Comparison of ENCODE assay signal across 10 cellular contexts in the genomic region with DNA sequence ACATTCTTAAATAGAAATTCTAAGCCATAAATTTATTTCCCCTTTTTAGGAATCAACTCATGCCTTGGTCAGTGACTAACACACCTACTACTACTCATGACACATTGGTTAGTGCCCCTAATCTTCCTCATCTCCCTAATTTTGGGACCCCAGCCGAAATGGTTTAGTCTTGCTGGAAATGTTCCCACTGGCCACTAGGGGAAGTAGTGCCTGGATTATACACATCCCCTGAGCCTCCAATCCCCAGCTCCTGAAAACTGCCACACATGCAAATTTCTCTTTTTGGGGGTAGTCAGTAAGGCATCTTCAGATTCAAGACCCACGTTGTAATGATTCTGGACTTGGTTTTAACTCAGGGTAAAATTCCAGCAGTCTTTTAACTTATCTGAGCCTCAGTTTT.
A peak's percentile ranks its signal among the peaks of the same experiment; 100 is the strongest.
DNase-seq lines count a peak whose midpoint lies in the region; ATAC-seq, FAIRE-seq and TF ChIP-seq lines count a peak whose summit lies in the region.
"Had no signal": no experiment of that assay in that cellular context is flagged by ENCODE, and none has a peak within 500 bp of the region (broad histone marks: within the 10 kb centered on the region; RNA-seq: fewer than 3 reads in every experiment).

No MANE protein-coding gene starts in this region.

- no TSS peak for BruUV-seq in K562 (replicated peaks; lab: Mats Ljungman, UMichigan)

- H2BK5ac ChIP-seq in mesenchymal stem cell (ENCODE audit: low read depth, low read length, poor library complexity, severe bottlenecking), result no peak overlapping the region

- H3K4me3 ChIP-seq in DOHH2 (ENCODE audit: low read length), result no peak overlapping the region
- H3K4me3 ChIP-seq in K562, result no peak overlapping the region
- H3K4me3 ChIP-seq in mesenchymal stem cell (ENCODE audit: insufficient read depth in 1 of 2, low read depth in 1 of 2, low read length in 2 of 2), result no peak overlapping the region

- H3K36me3 ChIP-seq in DOHH2 (ENCODE audit: control insufficient read depth, low read length) (no peaks in the 10 kb centered on the region), K562 (ENCODE audit: control insufficient read depth, insufficient read depth, low read length) (no peaks in the 10 kb centered on the region), mesenchymal stem cell (ENCODE audit: control insufficient read depth in 1 of 2, insufficient read depth in 2 of 2, low read depth in 1 of 2, low read length in 2 of 2) (no peaks in the 10 kb centered on the region)

- H3K79me2 ChIP-seq in DOHH2 (ENCODE audit: control insufficient read depth, low read length), result no peaks in the 10 kb centered on the region
- H3K79me2 ChIP-seq in K562 (ENCODE audit: control insufficient read depth, insufficient read depth, low read length), result no peaks in the 10 kb centered on the region

- no peaks in the 10 kb centered on the region for H3K9me1 ChIP-seq in K562 (ENCODE audit: control insufficient read depth, insufficient read depth, low read length)

- H3K27me3 Mint-ChIP-seq in activated CD4-positive, alpha-beta T cell treated with anti-CD3 and anti-CD28 coated beads for 36 hours, result peaks cover 46% of the 10 kb centered on the region

- no peak for TF ChIP-seq POLR2A in K562 (conservative IDR thresholded peaks at IDR 0.05)

- H3K9me3 ChIP-seq in DOHH2 (ENCODE audit: control insufficient read depth, insufficient read depth, low read length) (no peaks in the 10 kb centered on the region), K562 (replicated peaks; ENCODE audit: control insufficient read depth, insufficient read depth, low read depth, low read length) (peaks cover 2% of the 10 kb centered on the region; the same call in 1 of the 2 replicates), mesenchymal stem cell (ENCODE audit: control insufficient read depth, low read length) (peaks cover 6% of the 10 kb centered on the region)

- H3K27ac Mint-ChIP-seq in activated CD4-positive, alpha-beta T cell treated with anti-CD3 and anti-CD28 coated beads for 36 hours, result no peak overlapping the region

- H2AK5ac ChIP-seq in mesenchymal stem cell (ENCODE audit: low read length, severe bottlenecking), result no peak overlapping the region

- 0% methylated on average over 2 of the region's 2 CpGs for WGBS in K562 (ENCODE audit: insufficient coverage, low coverage, missing lambda C conversion rate)
- 64% methylated on average over 2 of the region's 2 CpGs for WGBS in mesenchymal stem cell

- H3K4me1 Mint-ChIP-seq in activated CD4-positive, alpha-beta T cell treated with anti-CD3 and anti-CD28 coated beads for 36 hours, result peaks cover 9% of the 10 kb centered on the region

- H3K4me2 ChIP-seq in DOHH2 (ENCODE audit: low read length) (no peak overlapping the region), K562 (ENCODE audit: insufficient read depth, low read length) (no peak overlapping the region), mesenchymal stem cell (ENCODE audit: low read length, poor library complexity, severe bottlenecking) (no peak overlapping the region)

- POLR2A ChIA-PET in K562 (lab: Yijun Ruan, JAX), result interaction anchor here (0.6 kb wide), 1 partner anchor 195 kb away, joined by 3 read pairs; no protein-coding TSS in a partner anchor
- POLR2A ChIA-PET in activated CD4-positive, alpha-beta T cell treated with anti-CD3 and anti-CD28 coated beads for 36 hours (lab: Charles Lee), result no interaction called here

- intact Hi-C loops in K562 (cut with micrococcal nuclease), result no loop called here
- intact Hi-C loops in activated CD4-positive, alpha-beta T cell treated with anti-CD3 and anti-CD28 coated beads for 36 hours (cut with DNase I, micrococcal nuclease), result no loop called here

- H3K27me3 ChIP-seq in DOHH2 (ENCODE audit: control insufficient read depth, low read length) (peaks cover 2% of the 10 kb centered on the region; the same call in 1 of the 2 replicates), K562 (ENCODE audit: control insufficient read depth in 2 of 2, insufficient read depth in 2 of 2, low read length in 2 of 2) (peaks cover 0 to 4% of the 10 kb centered on the region in 2 experiments; a peak in 1 of 5 replicates), mesenchymal stem cell (ENCODE audit: control insufficient read depth in 1 of 2, insufficient read depth in 1 of 2, low read length in 2 of 2) (peaks cover 5 to 17% of the 10 kb centered on the region in 2 experiments)

- H3K9me3 Mint-ChIP-seq in activated CD4-positive, alpha-beta T cell treated with anti-CD3 and anti-CD28 coated beads for 36 hours (ENCODE audit: low read depth), result peaks cover 7% of the 10 kb centered on the region

- H3K4ac ChIP-seq in mesenchymal stem cell (ENCODE audit: low read depth in 1 of 2, low read length in 2 of 2), result no peak overlapping the region

- peak; percentile 45; the same call in 1 of the 3 replicates for ATAC-seq in K562
- no peak for ATAC-seq in GM21423 (IDR thresholded peaks at IDR 0.05; ENCODE audit: unreplicated experiment)
- no peak for ATAC-seq in activated CD4-positive, alpha-beta T cell treated with anti-CD3 and anti-CD28 coated beads for 36 hours

- peak in 1 of 2 experiments; percentile 55; a peak in 2 of 4 replicates for TF ChIP-seq RAD21 in K562 (CRISPR knock-in tag; conservative IDR thresholded peaks at IDR 0.05 in 1 of 2, IDR thresholded peaks at IDR 0.05 in 1 of 2)

- no peaks in the 10 kb centered on the region for H3K36me3 Mint-ChIP-seq in activated CD4-positive, alpha-beta T cell treated with anti-CD3 and anti-CD28 coated beads for 36 hours (ENCODE audit: low read depth)

- no peaks in the 10 kb centered on the region for H3F3A ChIP-seq in DOHH2 (ENCODE audit: control insufficient read depth, insufficient read depth)

- TF ChIP-seq EP300 in K562 (IDR thresholded peaks at IDR 0.05; ENCODE audit: low read length), result no peak

- peak; percentile 55 for TF ChIP-seq CTCF in DOHH2 (IDR thresholded peaks at IDR 0.05; ENCODE audit: low read depth, low read length, poor library complexity, severe bottlenecking)
- TF ChIP-seq CTCF in K562 (IDR thresholded peaks at IDR 0.05 in 2 of 3, conservative IDR thresholded peaks at IDR 0.05 in 1 of 3; ENCODE audit: insufficient read depth in 2 of 3, low read depth in 1 of 3, low read length in 3 of 3), result peak; percentile 58 to 65 (median 65); a peak in 5 of 6 replicates

- DNase-seq in HuH-7 (ENCODE audit: low spot score), result peak; percentile 58
- DNase-seq in K562 (ENCODE audit: extremely low read depth in 1 of 4, low spot score in 3 of 4), result peak; percentile 18 to 48 (median 37)
- peak; percentile 12 for DNase-seq in mesenchymal stem cell
- no peak for DNase-seq in NCI-H2107 (lab: John Stamatoyannopoulos, UW)
- DNase-seq in activated CD4-positive, alpha-beta T cell treated with anti-CD3 and anti-CD28 coated beads for 36 hours, result no peak
- DNase-seq in kidney glomerular epithelial cell (lab: John Stamatoyannopoulos, UW), result no peak
- DNase-seq: midbrain, NCI-H446 had no signal

- H4K8ac ChIP-seq in mesenchymal stem cell (ENCODE audit: low read length), result no peak overlapping the region

- H2BK12ac ChIP-seq in mesenchymal stem cell (ENCODE audit: low read length in 2 of 2), result no peak overlapping the region

- FAIRE-seq in K562 (lab: Jason Lieb, UNC), result peak; percentile 48

- no peak overlapping the region for H3K9ac ChIP-seq in K562 (ENCODE audit: insufficient read depth in 1 of 2, low read depth in 2 of 2, low read length in 2 of 2)
- H3K9ac ChIP-seq in mesenchymal stem cell (ENCODE audit: low read length), result no peak overlapping the region

- H3K18ac ChIP-seq in mesenchymal stem cell (ENCODE audit: low read depth in 1 of 2, low read length in 2 of 2), result no peak overlapping the region

- no peak overlapping the region for H3K27ac ChIP-seq in DOHH2 (ENCODE audit: low read depth, low read length)
- no peak overlapping the region for H3K27ac ChIP-seq in K562 (ENCODE audit: extremely low read depth, low read depth, low read length)
- no peak overlapping the region for H3K27ac ChIP-seq in mesenchymal stem cell (ENCODE audit: low read length, poor library complexity, severe bottlenecking)

- H3K23ac ChIP-seq in mesenchymal stem cell (ENCODE audit: low read length in 2 of 2), result no peak overlapping the region

- in situ Hi-C loops in K562 (cut with MboI), result no loop called here

- H3K9me2 ChIP-seq in DOHH2 (replicated peaks; ENCODE audit: control insufficient read depth, low read length), result no peaks in the 10 kb centered on the region

- no peak overlapping the region for H3K14ac ChIP-seq in mesenchymal stem cell (ENCODE audit: low read length in 2 of 2)

- no peaks in the 10 kb centered on the region for H4K20me1 ChIP-seq in DOHH2 (ENCODE audit: control insufficient read depth, insufficient read depth, low read depth, low read length)
- H4K20me1 ChIP-seq in K562 (replicated peaks; ENCODE audit: control insufficient read depth, insufficient read depth, low read length), result no peaks in the 10 kb centered on the region

- H2AFZ ChIP-seq in K562 (ENCODE audit: low read depth, low read length) (no peak overlapping the region), mesenchymal stem cell (ENCODE audit: low read depth, low read length) (no peak overlapping the region)

- H3K79me1 ChIP-seq in mesenchymal stem cell (replicated peaks; ENCODE audit: low read length, poor library complexity, severe bottlenecking), result no peaks in the 10 kb centered on the region

- no peak overlapping the region for H4K91ac ChIP-seq in mesenchymal stem cell (ENCODE audit: low read length)

- no peak overlapping the region for H2BK15ac ChIP-seq in mesenchymal stem cell (ENCODE audit: low read depth, poor library complexity, severe bottlenecking)

- CTCF ChIA-PET in K562 (lab: Yijun Ruan, JAX; ENCODE audit: low intra/inter-chr PET ratio), result no interaction called here
- CTCF ChIA-PET in activated CD4-positive, alpha-beta T cell treated with anti-CD3 and anti-CD28 coated beads for 36 hours (lab: Charles Lee), result interaction anchor here (0.9 to 1.6 kb wide), 2 partner anchors 95 to 102 kb away, joined by 5 to 6 read pairs; no protein-coding TSS in a partner anchor

- H2BK120ac ChIP-seq in mesenchymal stem cell (ENCODE audit: low read depth, low read length), result no peak overlapping the region

- peaks cover 7% of the 10 kb centered on the region for H3K4me1 ChIP-seq in DOHH2 (ENCODE audit: control insufficient read depth, low read length)
- H3K4me1 ChIP-seq in K562 (replicated peaks in 1 of 2; ENCODE audit: control insufficient read depth in 2 of 2, insufficient read depth in 2 of 2, low read length in 2 of 2), result peaks cover 4 to 20% of the 10 kb centered on the region in 2 experiments; a peak in 2 of 5 replicates
- H3K4me1 ChIP-seq in mesenchymal stem cell (ENCODE audit: control insufficient read depth, insufficient read depth, low read depth, low read length), result peaks cover 9% of the 10 kb centered on the region

- no peak overlapping the region for H3K4me3 Mint-ChIP-seq in activated CD4-positive, alpha-beta T cell treated with anti-CD3 and anti-CD28 coated beads for 36 hours

TF ChIP-seq in K562, 482 proteins besides CTCF, POLR2A, EP300 and RAD21 (continues in another document):
- TF ChIP-seq ZNF316 (IDR thresholded peaks at IDR 0.05), result peak; percentile 65
- no peak for TF ChIP-seq ZNF436 (CRISPR knock-in tag; IDR thresholded peaks at IDR 0.05)
- no peak for TF ChIP-seq NEUROD1 (IDR thresholded peaks at IDR 0.05; ENCODE audit: borderline replicate concordance, low read depth, low read length, partially characterized antibody)
- TF ChIP-seq NCOA6 (IDR thresholded peaks at IDR 0.05), result no peak

Comparison
In these comparisons a context has a peak if more than half of its experiments do, and no peak if none do; other contexts are left out.
1. DNase-seq: peak in HuH-7 (single experiment), K562 (4 of 4) and mesenchymal stem cell (single experiment); none in NCI-H2107 (single experiment), activated CD4-positive, alpha-beta T cell treated with anti-CD3 and anti-CD28 coated beads for 36 hours (single experiment) and kidney glomerular epithelial cell (single experiment).